13 cellular contexts compared by ENCODE assay signal in genomic region chr4:25424539-25425228, GRCh38.
"Had no signal": no experiment of that assay in that cellular context is flagged by ENCODE, and none has a peak within 500 bp of the region (broad histone marks: within the 10 kb centered on the region; RNA-seq: fewer than 3 reads in every experiment).

No MANE protein-coding gene starts in this region.

- H3K36me3 ChIP-seq: colonic mucosa had no signal

- H3K27ac ChIP-seq: colonic mucosa, SK-N-MC had no signal

- H3K4me3 ChIP-seq: colonic mucosa, sigmoid colon, SK-N-MC had no signal

- H3K27me3 ChIP-seq: colonic mucosa, sigmoid colon had no signal

- DNase-seq: activated B cell treated with CpG ODN at 0.5 μM for 24 hours; activated CD4-positive, alpha-beta memory T cell treated with anti-CD3 and anti-CD28 coated beads for 36 hours; activated CD4-positive, alpha-beta T cell treated with anti-CD3 and anti-CD28 coated beads for 4 hours; activated naive CD4-positive, alpha-beta T cell; activated naive CD8-positive, alpha-beta T cell treated with anti-CD3 and anti-CD28 coated beads for 36 hours; amniotic stem cell; colonic mucosa; mammary epithelial cell; midbrain; sigmoid colon; stimulated activated naive B cell treated with anti-CD40 and anti-IgM and Interleukin-4, amounts not matched to agents 10 μg/mL and 1 μg/mL and 100 μg/mL, for 72 hours had no signal

- H3K36me3 Mint-ChIP-seq: activated naive CD8-positive, alpha-beta T cell treated with anti-CD3 and anti-CD28 coated beads for 36 hours had no signal

- H3K27ac Mint-ChIP-seq: activated B cell treated with CpG ODN at 0.5 μM for 24 hours; activated CD4-positive, alpha-beta memory T cell treated with anti-CD3 and anti-CD28 coated beads for 36 hours; activated naive CD8-positive, alpha-beta T cell treated with anti-CD3 and anti-CD28 coated beads for 36 hours; progenitor cell of endocrine pancreas; stimulated activated naive B cell treated with anti-CD40 and anti-IgM and Interleukin-4, amounts not matched to agents 10 μg/mL and 1 μg/mL and 100 μg/mL, for 72 hours had no signal

- H3K27me3 Mint-ChIP-seq: activated B cell treated with CpG ODN at 0.5 μM for 24 hours; activated CD4-positive, alpha-beta memory T cell treated with anti-CD3 and anti-CD28 coated beads for 36 hours; activated naive CD8-positive, alpha-beta T cell treated with anti-CD3 and anti-CD28 coated beads for 36 hours; progenitor cell of endocrine pancreas; stimulated activated naive B cell treated with anti-CD40 and anti-IgM and Interleukin-4, amounts not matched to agents 10 μg/mL and 1 μg/mL and 100 μg/mL, for 72 hours had no signal

- H3K9me3 Mint-ChIP-seq: activated B cell treated with CpG ODN at 0.5 μM for 24 hours; activated CD4-positive, alpha-beta memory T cell treated with anti-CD3 and anti-CD28 coated beads for 36 hours; activated naive CD8-positive, alpha-beta T cell treated with anti-CD3 and anti-CD28 coated beads for 36 hours had no signal

- H3K4me3 Mint-ChIP-seq: activated B cell treated with CpG ODN at 0.5 μM for 24 hours; activated CD4-positive, alpha-beta memory T cell treated with anti-CD3 and anti-CD28 coated beads for 36 hours; activated naive CD8-positive, alpha-beta T cell treated with anti-CD3 and anti-CD28 coated beads for 36 hours; stimulated activated naive B cell treated with anti-CD40 and anti-IgM and Interleukin-4, amounts not matched to agents 10 μg/mL and 1 μg/mL and 100 μg/mL, for 72 hours had no signal

- H3K4me1 ChIP-seq: colonic mucosa had no signal

- ATAC-seq: stimulated activated naive B cell treated with anti-CD40 and anti-IgM and Interleukin-4, amounts not matched to agents 10 μg/mL and 1 μg/mL and 100 μg/mL, for 72 hours had no signal

- H3K4me1 Mint-ChIP-seq: activated naive CD8-positive, alpha-beta T cell treated with anti-CD3 and anti-CD28 coated beads for 36 hours had no signal

- H3K9me3 ChIP-seq: colonic mucosa, sigmoid colon had no signal
